8 cellular contexts compared by ENCODE assay signal in genomic region chr10:100481462-100482081, GRCh38. TPM values are rescaled to one million over a fixed set of nuclear protein-coding genes. Genes with fewer than 3 reads are reported as not detected.
A peak's percentile ranks its signal among the peaks of the same experiment; 100 is the strongest.
DNase-seq lines count a peak whose midpoint lies in the region; ATAC-seq and TF ChIP-seq lines count a peak whose summit lies in the region.

No MANE protein-coding gene starts in this region.

- peaks cover 37% of the 10 kb centered on the region for H3K36me3 Mint-ChIP-seq in T-helper 2 cell treated with Interferon-gamma antibody and Interleukin-4, amounts not matched to agents 5 μg/mL and 100 μg/mL, for 36 hours (ENCODE audit: low read depth)

- no peak for TF ChIP-seq CTCF in GM13977 (IDR thresholded peaks at IDR 0.05; ENCODE audit: extremely low read depth, insufficient read depth, missing control alignments)
- no peak for TF ChIP-seq CTCF in astrocyte of the cerebellum (IDR thresholded peaks at IDR 0.05; ENCODE audit: low read depth, low read length, missing control alignments)
- no peak for TF ChIP-seq CTCF in hepatocyte (IDR thresholded peaks at IDR 0.05; ENCODE audit: poor library complexity)
- TF ChIP-seq CTCF in vagina (IDR thresholded peaks at IDR 0.05), result no peak

- H3K36me3 ChIP-seq in hepatocyte (replicated peaks; ENCODE audit: insufficient read depth, low read depth) (no peaks in the 10 kb centered on the region), rectal smooth muscle tissue (ENCODE audit: control insufficient read depth, insufficient read depth, low read length) (no peaks in the 10 kb centered on the region), vagina (peaks cover 0 to under 1% of the 10 kb centered on the region in 2 donors)

- no peak overlapping the region for H3K9ac ChIP-seq in rectal smooth muscle tissue (ENCODE audit: low read length)

- peaks cover 11% of the 10 kb centered on the region for H3K27me3 Mint-ChIP-seq in T-helper 2 cell treated with Interferon-gamma antibody and Interleukin-4, amounts not matched to agents 5 μg/mL and 100 μg/mL, for 36 hours (ENCODE audit: low read depth)

- in situ Hi-C loops in GM13977 (cut with MboI; ENCODE audit: low pct_unique_long_range_greater_than_20kb, low sequenced_read_pairs, unreplicated experiment) (no loop called here), astrocyte of the cerebellum (cut with HindIII; ENCODE audit: low sequenced_read_pairs) (no loop called here)

- no peaks in the 10 kb centered on the region for H3K9me3 Mint-ChIP-seq in T-helper 2 cell treated with Interferon-gamma antibody and Interleukin-4, amounts not matched to agents 5 μg/mL and 100 μg/mL, for 36 hours

- H3K27ac ChIP-seq in hepatocyte (no peak overlapping the region), rectal smooth muscle tissue (ENCODE audit: low read depth, low read length) (no peak overlapping the region), vagina (no peak overlapping the region)

- H3K4me3 ChIP-seq in astrocyte of the cerebellum (ENCODE audit: low read depth, low read length) (peak overlapping the region; percentile 37), hepatocyte (peak overlapping the region; percentile 17), rectal smooth muscle tissue (ENCODE audit: low read length) (peak overlapping the region; percentile 72), vagina (peak overlapping the region; percentile 39 to 44)

- H3K9me3 ChIP-seq in hepatocyte (ENCODE audit: low read depth) (no peaks in the 10 kb centered on the region), vagina (no peaks in the 10 kb centered on the region)

- peak; percentile 98 for ATAC-seq in HG02870 (IDR thresholded peaks at IDR 0.05; ENCODE audit: unreplicated experiment)

- DNase-seq in GM13977 (ENCODE audit: low spot score) (peak; percentile 90), NCI-H146 treated with DMSO at 0.1 percent for 48 hours (lab: John Stamatoyannopoulos, UW; ENCODE audit: unreplicated experiment) (peak; percentile 81), astrocyte of the cerebellum (ENCODE audit: low read depth) (peak; percentile 71), hepatocyte (ENCODE audit: low spot score) (peak; percentile 85), vagina (ENCODE audit: extremely low spot score in 2 of 2) (no peak)
- peak; percentile 86 for DNase-seq in T-helper 2 cell treated with Interferon-gamma antibody and Interleukin-4, amounts not matched to agents 5 μg/mL and 100 μg/mL, for 36 hours (ENCODE audit: low spot score)

- H3K4me3 Mint-ChIP-seq in T-helper 2 cell treated with Interferon-gamma antibody and Interleukin-4, amounts not matched to agents 5 μg/mL and 100 μg/mL, for 36 hours, result peak overlapping the region; percentile 80

- no peaks in the 10 kb centered on the region for H3K79me2 ChIP-seq in hepatocyte

- peaks cover 11% of the 10 kb centered on the region for H3K4me1 ChIP-seq in hepatocyte (ENCODE audit: insufficient read depth)
- H3K4me1 ChIP-seq in rectal smooth muscle tissue (ENCODE audit: control insufficient read depth, insufficient read depth, low read length), result peaks cover 4% of the 10 kb centered on the region
- H3K4me1 ChIP-seq in vagina, result peaks cover 17% of the 10 kb centered on the region

- peak overlapping the region; percentile 29 for H2AFZ ChIP-seq in hepatocyte

- H3K27me3 ChIP-seq in hepatocyte (peaks cover 46% of the 10 kb centered on the region), rectal smooth muscle tissue (ENCODE audit: control insufficient read depth, insufficient read depth, low read length) (peaks cover 5% of the 10 kb centered on the region), vagina (no peaks in the 10 kb centered on the region)

- peak overlapping the region; percentile 96 for H3K4me2 ChIP-seq in hepatocyte

- no peaks in the 10 kb centered on the region for H4K20me1 ChIP-seq in hepatocyte (ENCODE audit: insufficient read depth, poor library complexity, severe bottlenecking)

- H3K27ac Mint-ChIP-seq in T-helper 2 cell treated with Interferon-gamma antibody and Interleukin-4, amounts not matched to agents 5 μg/mL and 100 μg/mL, for 36 hours, result peak overlapping the region; percentile 79

- intact Hi-C loops in vagina (cut with DNase I), result no loop called here

- no peak for TF ChIP-seq POLR2A in vagina (IDR thresholded peaks at IDR 0.05)

- 6% methylated on average over 19 of the region's 19 CpGs for WGBS in hepatocyte (ENCODE audit: low lambda C conversion rate, missing lambda C conversion rate)

- peaks cover 34% of the 10 kb centered on the region for H3K4me1 Mint-ChIP-seq in T-helper 2 cell treated with Interferon-gamma antibody and Interleukin-4, amounts not matched to agents 5 μg/mL and 100 μg/mL, for 36 hours (ENCODE audit: low read depth)

- no peaks in the 10 kb centered on the region for H3K9me2 ChIP-seq in hepatocyte (replicated peaks; ENCODE audit: insufficient read depth)

RNA-seq across cellular contexts. Expression of gene WNT8B, which starts 18.8 kb away (rescaled TPM):
- not detected in 2 replicates for total RNA-seq in hepatocyte
- polyA plus RNA-seq in hepatocyte, result not detected in 2 replicates
- not detected for total RNA-seq in vagina

RNA-seq across cellular contexts. Expression of gene SEC31B, which starts 38.1 kb away (rescaled TPM):
- total RNA-seq in hepatocyte (2.3 and 5.4 TPM in 2 replicates), vagina (6.4 TPM)
- 7.7 and 13.2 TPM in 2 replicates for polyA plus RNA-seq in hepatocyte

RNA-seq across cellular contexts. Expression of gene NDUFB8, which starts 48.1 kb away (rescaled TPM):
- total RNA-seq in hepatocyte (124 and 146 TPM in 2 replicates), vagina (143 TPM)
- polyA plus RNA-seq in hepatocyte, result 350 and 355 TPM in 2 replicates

RNA-seq across cellular contexts. Expression of gene HIF1AN, which starts 54.2 kb away (rescaled TPM):
- total RNA-seq in hepatocyte, result 13.7 and 15.5 TPM in 2 replicates
- 32.1 and 36.0 TPM in 2 replicates for polyA plus RNA-seq in hepatocyte
- total RNA-seq in vagina, result 16.9 TPM

Comparison
In these comparisons a context has a peak if more than half of its experiments do, and no peak if none do; other contexts are left out.
1. DNase-seq: peak in GM13977 (single experiment), NCI-H146 treated with DMSO at 0.1 percent for 48 hours (single experiment), T-helper 2 cell treated with Interferon-gamma antibody and Interleukin-4, amounts not matched to agents 5 μg/mL and 100 μg/mL, for 36 hours (single experiment), astrocyte of the cerebellum (single experiment) and hepatocyte (single experiment); none in vagina (0 of 2).
2. H3K4me3 ChIP-seq: peak in every context shown above with its lines; median percentile 72 in rectal smooth muscle tissue; 42 in vagina; 37 in astrocyte of the cerebellum; 17 in hepatocyte.